1 cellular context compared by ENCODE assay signal in the genomic region with DNA sequence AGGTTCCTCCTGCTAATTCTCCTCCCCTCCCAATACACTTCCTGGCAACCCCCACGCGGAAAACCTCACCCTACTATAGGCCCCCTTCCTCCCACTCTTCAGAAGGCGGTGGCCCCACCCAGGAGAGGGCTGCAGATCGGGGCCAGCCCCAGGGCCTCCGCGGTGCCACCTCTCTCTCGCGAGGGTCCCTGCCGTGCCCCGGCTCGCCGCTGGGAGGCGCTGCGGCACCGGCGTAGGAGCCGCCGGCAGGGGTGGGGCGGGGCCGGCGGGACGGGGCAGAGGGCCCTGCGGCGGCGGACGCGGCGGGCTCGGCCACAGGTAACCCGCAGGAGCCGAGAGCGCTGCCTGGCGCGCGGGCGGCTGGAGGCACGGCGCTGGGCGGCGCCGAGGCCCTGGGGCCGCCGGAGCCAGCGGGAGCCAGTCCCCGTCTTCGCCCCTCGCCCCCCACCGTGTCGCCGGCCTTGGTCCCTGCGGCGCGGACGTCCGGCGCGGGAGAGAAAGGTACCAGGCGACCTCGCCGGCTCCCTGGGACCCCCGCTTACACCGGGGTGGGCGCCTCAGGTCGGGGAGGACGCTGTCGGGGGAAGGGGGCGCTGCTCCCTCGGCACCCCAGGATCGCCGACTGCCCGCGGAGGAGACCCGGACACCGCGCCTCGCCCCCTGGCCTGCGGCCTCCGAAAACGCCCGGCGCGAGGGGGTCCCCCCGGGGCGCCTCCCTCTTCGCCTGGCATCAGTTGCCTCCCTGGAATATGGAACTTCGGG.
TF ChIP-seq lines count a peak whose summit lies in the region.

A gene (plus strand): TSS at position 278 of the 762 bp plus-strand sequence. CDS start 133,825 bp downstream, outside the sequence.

TF ChIP-seq in GM23338, 12 proteins besides CTCF, POLR2A, EP300 and RAD21 (continued from another document):
- TF ChIP-seq, protein P1, sequence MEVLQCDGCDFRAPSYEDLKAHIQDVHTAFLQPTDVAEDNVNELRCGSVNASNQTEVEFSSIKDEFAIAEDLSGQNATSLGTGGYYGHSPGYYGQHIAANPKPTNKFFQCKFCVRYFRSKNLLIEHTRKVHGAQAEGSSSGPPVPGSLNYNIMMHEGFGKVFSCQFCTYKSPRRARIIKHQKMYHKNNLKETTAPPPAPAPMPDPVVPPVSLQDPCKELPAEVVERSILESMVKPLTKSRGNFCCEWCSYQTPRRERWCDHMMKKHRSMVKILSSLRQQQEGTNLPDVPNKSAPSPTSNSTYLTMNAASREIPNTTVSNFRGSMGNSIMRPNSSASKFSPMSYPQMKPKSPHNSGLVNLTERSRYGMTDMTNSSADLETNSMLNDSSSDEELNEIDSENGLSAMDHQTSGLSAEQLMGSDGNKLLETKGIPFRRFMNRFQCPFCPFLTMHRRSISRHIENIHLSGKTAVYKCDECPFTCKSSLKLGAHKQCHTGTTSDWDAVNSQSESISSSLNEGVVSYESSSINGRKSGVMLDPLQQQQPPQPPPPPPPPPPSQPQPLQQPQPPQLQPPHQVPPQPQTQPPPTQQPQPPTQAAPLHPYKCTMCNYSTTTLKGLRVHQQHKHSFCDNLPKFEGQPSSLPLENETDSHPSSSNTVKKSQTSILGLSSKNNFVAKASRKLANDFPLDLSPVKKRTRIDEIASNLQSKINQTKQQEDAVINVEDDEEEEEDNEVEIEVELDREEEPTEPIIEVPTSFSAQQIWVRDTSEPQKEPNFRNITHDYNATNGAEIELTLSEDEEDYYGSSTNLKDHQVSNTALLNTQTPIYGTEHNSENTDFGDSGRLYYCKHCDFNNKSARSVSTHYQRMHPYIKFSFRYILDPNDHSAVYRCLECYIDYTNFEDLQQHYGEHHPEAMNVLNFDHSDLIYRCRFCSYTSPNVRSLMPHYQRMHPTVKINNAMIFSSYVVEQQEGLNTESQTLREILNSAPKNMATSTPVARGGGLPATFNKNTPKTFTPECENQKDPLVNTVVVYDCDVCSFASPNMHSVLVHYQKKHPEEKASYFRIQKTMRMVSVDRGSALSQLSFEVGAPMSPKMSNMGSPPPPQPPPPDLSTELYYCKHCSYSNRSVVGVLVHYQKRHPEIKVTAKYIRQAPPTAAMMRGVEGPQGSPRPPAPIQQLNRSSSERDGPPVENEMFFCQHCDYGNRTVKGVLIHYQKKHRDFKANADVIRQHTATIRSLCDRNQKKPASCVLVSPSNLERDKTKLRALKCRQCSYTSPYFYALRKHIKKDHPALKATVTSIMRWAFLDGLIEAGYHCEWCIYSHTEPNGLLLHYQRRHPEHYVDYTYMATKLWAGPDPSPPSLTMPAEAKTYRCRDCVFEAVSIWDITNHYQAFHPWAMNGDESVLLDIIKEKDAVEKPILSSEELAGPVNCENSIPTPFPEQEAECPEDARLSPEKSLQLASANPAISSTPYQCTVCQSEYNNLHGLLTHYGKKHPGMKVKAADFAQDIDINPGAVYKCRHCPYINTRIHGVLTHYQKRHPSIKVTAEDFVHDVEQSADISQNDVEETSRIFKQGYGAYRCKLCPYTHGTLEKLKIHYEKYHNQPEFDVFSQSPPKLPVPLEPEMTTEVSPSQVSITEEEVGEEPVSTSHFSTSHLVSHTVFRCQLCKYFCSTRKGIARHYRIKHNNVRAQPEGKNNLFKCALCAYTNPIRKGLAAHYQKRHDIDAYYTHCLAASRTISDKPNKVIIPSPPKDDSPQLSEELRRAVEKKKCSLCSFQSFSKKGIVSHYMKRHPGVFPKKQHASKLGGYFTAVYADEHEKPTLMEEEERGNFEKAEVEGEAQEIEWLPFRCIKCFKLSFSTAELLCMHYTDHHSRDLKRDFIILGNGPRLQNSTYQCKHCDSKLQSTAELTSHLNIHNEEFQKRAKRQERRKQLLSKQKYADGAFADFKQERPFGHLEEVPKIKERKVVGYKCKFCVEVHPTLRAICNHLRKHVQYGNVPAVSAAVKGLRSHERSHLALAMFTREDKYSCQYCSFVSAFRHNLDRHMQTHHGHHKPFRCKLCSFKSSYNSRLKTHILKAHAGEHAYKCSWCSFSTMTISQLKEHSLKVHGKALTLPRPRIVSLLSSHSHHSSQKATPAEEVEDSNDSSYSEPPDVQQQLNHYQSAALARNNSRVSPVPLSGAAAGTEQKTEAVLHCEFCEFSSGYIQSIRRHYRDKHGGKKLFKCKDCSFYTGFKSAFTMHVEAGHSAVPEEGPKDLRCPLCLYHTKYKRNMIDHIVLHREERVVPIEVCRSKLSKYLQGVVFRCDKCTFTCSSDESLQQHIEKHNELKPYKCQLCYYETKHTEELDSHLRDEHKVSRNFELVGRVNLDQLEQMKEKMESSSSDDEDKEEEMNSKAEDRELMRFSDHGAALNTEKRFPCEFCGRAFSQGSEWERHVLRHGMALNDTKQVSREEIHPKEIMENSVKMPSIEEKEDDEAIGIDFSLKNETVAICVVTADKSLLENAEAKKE (CRISPR knock-in tag; IDR thresholded peaks at IDR 0.05) = no peak
- TF ChIP-seq JUNB (IDR thresholded peaks at IDR 0.05; ENCODE audit: unreplicated experiment) = no peak
- TF ChIP-seq, protein P2, sequence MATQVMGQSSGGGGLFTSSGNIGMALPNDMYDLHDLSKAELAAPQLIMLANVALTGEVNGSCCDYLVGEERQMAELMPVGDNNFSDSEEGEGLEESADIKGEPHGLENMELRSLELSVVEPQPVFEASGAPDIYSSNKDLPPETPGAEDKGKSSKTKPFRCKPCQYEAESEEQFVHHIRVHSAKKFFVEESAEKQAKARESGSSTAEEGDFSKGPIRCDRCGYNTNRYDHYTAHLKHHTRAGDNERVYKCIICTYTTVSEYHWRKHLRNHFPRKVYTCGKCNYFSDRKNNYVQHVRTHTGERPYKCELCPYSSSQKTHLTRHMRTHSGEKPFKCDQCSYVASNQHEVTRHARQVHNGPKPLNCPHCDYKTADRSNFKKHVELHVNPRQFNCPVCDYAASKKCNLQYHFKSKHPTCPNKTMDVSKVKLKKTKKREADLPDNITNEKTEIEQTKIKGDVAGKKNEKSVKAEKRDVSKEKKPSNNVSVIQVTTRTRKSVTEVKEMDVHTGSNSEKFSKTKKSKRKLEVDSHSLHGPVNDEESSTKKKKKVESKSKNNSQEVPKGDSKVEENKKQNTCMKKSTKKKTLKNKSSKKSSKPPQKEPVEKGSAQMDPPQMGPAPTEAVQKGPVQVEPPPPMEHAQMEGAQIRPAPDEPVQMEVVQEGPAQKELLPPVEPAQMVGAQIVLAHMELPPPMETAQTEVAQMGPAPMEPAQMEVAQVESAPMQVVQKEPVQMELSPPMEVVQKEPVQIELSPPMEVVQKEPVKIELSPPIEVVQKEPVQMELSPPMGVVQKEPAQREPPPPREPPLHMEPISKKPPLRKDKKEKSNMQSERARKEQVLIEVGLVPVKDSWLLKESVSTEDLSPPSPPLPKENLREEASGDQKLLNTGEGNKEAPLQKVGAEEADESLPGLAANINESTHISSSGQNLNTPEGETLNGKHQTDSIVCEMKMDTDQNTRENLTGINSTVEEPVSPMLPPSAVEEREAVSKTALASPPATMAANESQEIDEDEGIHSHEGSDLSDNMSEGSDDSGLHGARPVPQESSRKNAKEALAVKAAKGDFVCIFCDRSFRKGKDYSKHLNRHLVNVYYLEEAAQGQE (IDR thresholded peaks at IDR 0.05; ENCODE audit: unreplicated experiment) = no peak
